31 cellular contexts compared by ENCODE assay signal in the genomic region with DNA sequence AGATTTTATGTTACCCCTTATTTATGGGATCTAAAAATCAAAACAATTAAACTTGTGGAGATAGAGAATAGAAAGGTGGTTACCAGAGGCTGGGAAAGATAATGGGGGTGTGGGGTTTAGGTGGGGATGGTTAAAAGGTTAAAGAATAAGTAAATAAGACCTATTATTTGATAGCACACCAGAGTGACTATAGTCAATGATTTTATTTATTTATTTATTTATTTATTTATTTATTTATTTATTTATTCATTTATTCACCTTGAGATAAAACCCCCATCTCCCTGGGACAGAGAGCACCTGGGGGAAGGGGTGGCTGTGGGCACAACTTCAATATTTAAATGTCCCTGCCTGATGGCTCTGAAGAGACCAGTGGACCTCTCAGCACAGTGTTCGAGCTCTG.
"Had no signal": no experiment of that assay in that cellular context is flagged by ENCODE, and none has a peak within 500 bp of the region (broad histone marks: within the 10 kb centered on the region; RNA-seq: fewer than 3 reads in every experiment).

No MANE protein-coding gene starts in this region.

- H3K27me3 Mint-ChIP-seq: progenitor cell of endocrine pancreas; stimulated activated memory B cell treated with anti-CD40 and anti-IgM and Interleukin-4, amounts not matched to agents 10 μg/mL and 1 μg/mL and 100 μg/mL, for 72 hours; stimulated activated naive CD8-positive, alpha-beta T cell treated with anti-CD3 and anti-CD28 coated beads, Interleukin-15, amount 100 ng/mL, for 72 hours had no signal

- ATAC-seq: natural killer cell; psoas muscle; right cardiac atrium; sciatic nerve; stimulated activated memory B cell treated with anti-CD40 and anti-IgM and Interleukin-4, amounts not matched to agents 10 μg/mL and 1 μg/mL and 100 μg/mL, for 72 hours; stimulated activated naive CD8-positive, alpha-beta T cell treated with anti-CD3 and anti-CD28 coated beads, Interleukin-15, amount 100 ng/mL, for 72 hours; stimulated activated naive CD8-positive, alpha-beta T cell treated with anti-CD3 and anti-CD28 coated beads, Interleukin-15, Interleukin-2, amounts not matched to agents 100 U/mL and 50 U/mL, for 24 hours had no signal

- H3K9me3 ChIP-seq: ovary, psoas muscle, spleen, suprapubic skin, testis, tibial artery, transverse colon, upper lobe of left lung, vagina had no signal

- H3K27ac ChIP-seq: neural progenitor cell, ovary, parathyroid adenoma, psoas muscle, skin epidermis, spleen, suprapubic skin, testis, tibial artery, transverse colon, upper lobe of left lung, vagina had no signal

- DNase-seq: natural killer cell; occipital lobe; ovary; posterior cingulate gyrus; psoas muscle; right cardiac atrium; spleen; stimulated activated CD4-positive, alpha-beta T cell treated with anti-CD3 and anti-CD28 coated beads, Interleukin-12 subunit alpha, Interleukin-12 subunit beta, amount 100 ng/mL, for 4 hours; stimulated activated CD4-positive, alpha-beta T cell treated with anti-CD3 and anti-CD28 coated beads, Interleukin-1b, Interleukin-23, amount 100 ng/mL, for 48 hours; stimulated activated CD4-positive, alpha-beta T cell treated with anti-CD3 and anti-CD28 coated beads, Interleukin-4, amount 100 ng/mL, for 1 hour; stimulated activated CD4-positive, alpha-beta T cell treated with anti-CD3 and anti-CD28 coated beads, Interleukin-4, amount 100 ng/mL, for 4 hours; stimulated activated CD8-positive, alpha-beta memory T cell treated with anti-CD3 and anti-CD28 coated beads, Interleukin-4, amount 100 ng/mL, for 48 hours; stimulated activated naive CD4-positive, alpha-beta T cell; stimulated activated naive CD8-positive, alpha-beta T cell treated with anti-CD3 and anti-CD28 coated beads, Interleukin-15, amount 100 ng/mL, for 72 hours; stimulated activated naive CD8-positive, alpha-beta T cell treated with anti-CD3 and anti-CD28 coated beads, Interleukin-15, Interleukin-2, amounts not matched to agents 100 U/mL and 50 U/mL, for 24 hours; substantia nigra; testis; tibial artery; transverse colon; upper lobe of left lung had no signal

- H3K27ac Mint-ChIP-seq: natural killer cell; nephron; neural progenitor cell; progenitor cell of endocrine pancreas; stimulated activated memory B cell treated with anti-CD40 and anti-IgM and Interleukin-4, amounts not matched to agents 10 μg/mL and 1 μg/mL and 100 μg/mL, for 72 hours; stimulated activated naive CD8-positive, alpha-beta T cell treated with anti-CD3 and anti-CD28 coated beads, Interleukin-15, amount 100 ng/mL, for 72 hours had no signal

- FAIRE-seq: urothelium cell line had no signal

- H3K4me1 ChIP-seq: parathyroid adenoma, psoas muscle, spleen, suprapubic skin, testis, tibial artery, upper lobe of left lung, vagina had no signal

- H3K36me3 Mint-ChIP-seq: natural killer cell; neural progenitor cell; stimulated activated memory B cell treated with anti-CD40 and anti-IgM and Interleukin-4, amounts not matched to agents 10 μg/mL and 1 μg/mL and 100 μg/mL, for 72 hours had no signal

- H3K4me1 Mint-ChIP-seq: natural killer cell; nephron; stimulated activated memory B cell treated with anti-CD40 and anti-IgM and Interleukin-4, amounts not matched to agents 10 μg/mL and 1 μg/mL and 100 μg/mL, for 72 hours; stimulated activated naive CD8-positive, alpha-beta T cell treated with anti-CD3 and anti-CD28 coated beads, Interleukin-15, amount 100 ng/mL, for 72 hours had no signal

- H3K4me3 Mint-ChIP-seq: natural killer cell; nephron; neural progenitor cell; stimulated activated memory B cell treated with anti-CD40 and anti-IgM and Interleukin-4, amounts not matched to agents 10 μg/mL and 1 μg/mL and 100 μg/mL, for 72 hours; stimulated activated naive CD8-positive, alpha-beta T cell treated with anti-CD3 and anti-CD28 coated beads, Interleukin-15, amount 100 ng/mL, for 72 hours had no signal

- H3K9me3 Mint-ChIP-seq: stimulated activated memory B cell treated with anti-CD40 and anti-IgM and Interleukin-4, amounts not matched to agents 10 μg/mL and 1 μg/mL and 100 μg/mL, for 72 hours; stimulated activated naive CD8-positive, alpha-beta T cell treated with anti-CD3 and anti-CD28 coated beads, Interleukin-15, amount 100 ng/mL, for 72 hours had no signal

- H3K4me2 ChIP-seq: neural progenitor cell, smooth muscle cell had no signal

- H3K4me3 ChIP-seq: neural progenitor cell, ovary, psoas muscle, skin epidermis, smooth muscle cell, spleen, suprapubic skin, testis, tibial artery, transverse colon, upper lobe of left lung, vagina had no signal
